In genomic region chr15:92069308-92070244, GRCh38 we compare ENCODE assay signal across 9 cellular contexts.
DNase-seq lines count a peak whose midpoint lies in the region; ATAC-seq, FAIRE-seq and TF ChIP-seq lines count a peak whose summit lies in the region.
"Had no signal": no experiment of that assay in that cellular context is flagged by ENCODE, and none has a peak within 500 bp of the region (broad histone marks: within the 10 kb centered on the region; RNA-seq: fewer than 3 reads in every experiment).

No MANE protein-coding gene starts in this region.

- H4K20me1 ChIP-seq in HepG2 (ENCODE audit: insufficient read depth, low read length), result no peaks in the 10 kb centered on the region

- TF ChIP-seq POLR2A in HepG2 (IDR thresholded peaks at IDR 0.05; ENCODE audit: insufficient read depth in 1 of 2, low read depth in 2 of 2, low read length in 2 of 2), result no peak

- H3K4me3 ChIP-seq in liver (ENCODE audit: low read depth in 1 of 3, low read length in 3 of 3) (no peak overlapping the region), HepG2 (replicated peaks in 1 of 3; ENCODE audit: insufficient read depth in 1 of 3, low read depth in 2 of 3, low read length in 3 of 3) (no peak overlapping the region), heart right ventricle (peak overlapping the region in 8 of 10 donors; percentile 9 to 39 (median 30))

- no peak for TF ChIP-seq EP300 in HepG2 (IDR thresholded peaks at IDR 0.05; ENCODE audit: low read depth in 2 of 2, low read length in 2 of 2)
- no peak for TF ChIP-seq EP300 in HepG2 (CRISPR knock-in tag; IDR thresholded peaks at IDR 0.05; ENCODE audit: borderline replicate concordance)

- H3K9me3 ChIP-seq in liver (ENCODE audit: control insufficient read depth in 4 of 4, low read length in 3 of 4), result no peaks in the 10 kb centered on the region
- H3K9me3 ChIP-seq in HepG2 (ENCODE audit: low read length), result no peaks in the 10 kb centered on the region
- H3K9me3 ChIP-seq in heart right ventricle, result peaks cover 0 to 2% (median 0%) of the 10 kb centered on the region in 11 donors

- peak overlapping the region; percentile 17 for H3K27ac Mint-ChIP-seq in activated T-cell treated with anti-CD3 and anti-CD28 coated beads, Interleukin-2, amount 50 U/mL, for 72 hours

- CTCF ChIA-PET in HepG2 (lab: Yijun Ruan, JAX; ENCODE audit: low intra/inter-chr PET ratio, low total read pairs), result no interaction called here

- TF ChIP-seq RAD21 in liver (IDR thresholded peaks at IDR 0.05) (no peak), HepG2 (CRISPR knock-in tag; IDR thresholded peaks at IDR 0.05) (no peak)

- DNase-seq in HepG2 (ENCODE audit: low spot score), result no peak
- peak; percentile 88 for DNase-seq in MV-4-11 (lab: John Stamatoyannopoulos, UW)
- DNase-seq in activated T-cell treated with anti-CD3 and anti-CD28 coated beads, Interleukin-2, amount 50 U/mL, for 72 hours, result peak; percentile 43 to 58
- peak in 1 of 2 donors; percentile 68 for DNase-seq in heart right ventricle
- peak in 3 of 4 experiments; percentile 12 to 40 (median 21) for DNase-seq in stimulated activated CD4-positive, alpha-beta T cell treated with anti-CD3 and anti-CD28 coated beads, Interleukin-1b, Interleukin-23, amount 100 ng/mL, for 24 hours (ENCODE audit: low read depth in 4 of 4, low spot score in 1 of 4)
- DNase-seq in GF-D8 (lab: John Stamatoyannopoulos, UW), result no peak
- no peak for DNase-seq in NCI-H526 treated with DMSO at 0.1 percent for 48 hours (lab: John Stamatoyannopoulos, UW)

- peak overlapping the region in 1 of 2 donors; percentile 4 for H3K27ac ChIP-seq in liver (ENCODE audit: low read depth in 1 of 2, low read length in 2 of 2)
- H3K27ac ChIP-seq in HepG2 (ENCODE audit: extremely low read length, insufficient read depth, low read length), result no peak overlapping the region
- H3K27ac ChIP-seq in heart right ventricle, result peak overlapping the region in 9 of 10 donors; percentile 29 to 81 (median 72)

- H3K9ac ChIP-seq in liver (ENCODE audit: low read depth in 1 of 2, low read length in 2 of 2) (no peak overlapping the region), HepG2 (ENCODE audit: insufficient read depth, low read depth, low read length) (no peak overlapping the region)

- H3K4me1 ChIP-seq in liver (ENCODE audit: control insufficient read depth in 4 of 4, insufficient read depth in 4 of 4, low read length in 3 of 4), result peaks cover 0 to 7% (median 0%) of the 10 kb centered on the region in 4 donors
- H3K4me1 ChIP-seq in HepG2 (ENCODE audit: insufficient read depth, low read length), result no peaks in the 10 kb centered on the region
- H3K4me1 ChIP-seq in heart right ventricle, result peaks cover 8 to 70% (median 66%) of the 10 kb centered on the region in 9 donors

- no peak overlapping the region for H2AFZ ChIP-seq in HepG2 (ENCODE audit: low read length)

- in situ Hi-C loops in HepG2 (cut with HindIII; ENCODE audit: extremely low pct_ligation_motif_present, low pct_unique_long_range_greater_than_20kb), result no loop called here

- no peak for ATAC-seq in HepG2
- ATAC-seq in activated T-cell treated with anti-CD3 and anti-CD28 coated beads, Interleukin-2, amount 50 U/mL, for 72 hours (replicated peaks in 1 of 2), result peak; percentile 87 to 92
- peak; percentile 65 to 92 (median 82) for ATAC-seq in heart right ventricle

- H3K4me2 ChIP-seq in HepG2 (ENCODE audit: low read depth, low read length), result no peak overlapping the region

- 62% methylated on average over 20 of the region's 20 CpGs for WGBS in liver
- 20% methylated on average over 19 of the region's 20 CpGs for WGBS in HepG2 (ENCODE audit: low lambda C conversion rate)
- WGBS in heart right ventricle, 2 donors, result 45 to 64% methylated on average over 20 of the region's 20 CpGs

- intact Hi-C loops in HepG2 (cut with micrococcal nuclease; ENCODE audit: unreplicated experiment), result no loop called here
- intact Hi-C loops in heart right ventricle (cut with DNase I), result loop anchor here in 8 of 10 donors (2.0 to 10.0 kb wide), 8 partner anchors 95 to 365 kb away; no protein-coding TSS in a partner anchor

- no peaks in the 10 kb centered on the region for H3K9me3 Mint-ChIP-seq in activated T-cell treated with anti-CD3 and anti-CD28 coated beads, Interleukin-2, amount 50 U/mL, for 72 hours
- H3K9me3 Mint-ChIP-seq: brain had no signal

- H3K36me3 ChIP-seq in liver (ENCODE audit: control insufficient read depth in 4 of 4, insufficient read depth in 3 of 4, low read depth in 1 of 4, low read length in 3 of 4) (no peaks in the 10 kb centered on the region), HepG2 (replicated peaks in 1 of 2; ENCODE audit: control insufficient read depth in 1 of 2, insufficient read depth in 2 of 2, low read length in 2 of 2) (no peaks in the 10 kb centered on the region), heart right ventricle (no peaks in the 10 kb centered on the region)

- H3K36me3 Mint-ChIP-seq in activated T-cell treated with anti-CD3 and anti-CD28 coated beads, Interleukin-2, amount 50 U/mL, for 72 hours (ENCODE audit: insufficient read depth in 2 of 2), result no peaks in the 10 kb centered on the region
- H3K36me3 Mint-ChIP-seq: brain had no signal

- H3K4me3 Mint-ChIP-seq in activated T-cell treated with anti-CD3 and anti-CD28 coated beads, Interleukin-2, amount 50 U/mL, for 72 hours, result peak overlapping the region; percentile 62 to 70
- H3K4me3 Mint-ChIP-seq: brain had no signal

- no peaks in the 10 kb centered on the region for H3K27me3 Mint-ChIP-seq in activated T-cell treated with anti-CD3 and anti-CD28 coated beads, Interleukin-2, amount 50 U/mL, for 72 hours (ENCODE audit: low read depth)
- H3K27me3 Mint-ChIP-seq: brain had no signal

- POLR2A ChIA-PET in HepG2 (lab: Yijun Ruan, JAX), result no interaction called here

- FAIRE-seq in HepG2 (lab: Jason Lieb, UNC), result no peak

- H3K27me3 ChIP-seq in liver (ENCODE audit: control insufficient read depth in 4 of 4, insufficient read depth in 4 of 4, low read length in 3 of 4) (no peaks in the 10 kb centered on the region), HepG2 (ENCODE audit: control insufficient read depth in 1 of 2, insufficient read depth in 2 of 2, low read length in 2 of 2) (peaks cover 0 to 7% of the 10 kb centered on the region in 2 experiments; a peak in 2 of 5 replicates), heart right ventricle (no peaks in the 10 kb centered on the region)

- peaks cover 43% of the 10 kb centered on the region for H3K4me1 Mint-ChIP-seq in activated T-cell treated with anti-CD3 and anti-CD28 coated beads, Interleukin-2, amount 50 U/mL, for 72 hours (ENCODE audit: low read depth)

- TF ChIP-seq CTCF in liver (IDR thresholded peaks at IDR 0.05; ENCODE audit: low read depth, low read length, missing input control) (no peak), HepG2 (CRISPR knock-in tag; IDR thresholded peaks at IDR 0.05) (no peak), heart right ventricle (IDR thresholded peaks at IDR 0.05) (no peak)

- no TSS peak for BruUV-seq in HepG2 (replicated peaks; lab: Mats Ljungman, UMichigan)

- no peaks in the 10 kb centered on the region for H3K79me2 ChIP-seq in HepG2 (ENCODE audit: insufficient read depth, low read length)

TF ChIP-seq in liver, 16 proteins besides CTCF, POLR2A, EP300 and RAD21:
- no peak for TF ChIP-seq FOXA2 (IDR thresholded peaks at IDR 0.05)
- no peak for TF ChIP-seq YY1 (IDR thresholded peaks at IDR 0.05)
- peak; percentile 74 to 79 for TF ChIP-seq JUND (IDR thresholded peaks at IDR 0.05)
- no peak for TF ChIP-seq ZBTB33 (IDR thresholded peaks at IDR 0.05)
TF ChIP-seq in liver: peak in this region for 1.

TF ChIP-seq in HepG2, 621 proteins besides CTCF, POLR2A, EP300 and RAD21 (continues in another document):
- no peak for TF ChIP-seq SP4 (CRISPR knock-in tag; IDR thresholded peaks at IDR 0.05)
- no peak for TF ChIP-seq ZNF761 (CRISPR knock-in tag; conservative IDR thresholded peaks at IDR 0.05)
- no peak for TF ChIP-seq ZNF484 (CRISPR knock-in tag; IDR thresholded peaks at IDR 0.05; ENCODE audit: borderline replicate concordance, low read depth)
- TF ChIP-seq ZHX1 (CRISPR knock-in tag; IDR thresholded peaks at IDR 0.05; ENCODE audit: low read depth), result no peak
- TF ChIP-seq ZNF782 (CRISPR knock-in tag; IDR thresholded peaks at IDR 0.05; ENCODE audit: borderline replicate concordance), result no peak
- no peak for TF ChIP-seq SNRNP70 (IDR thresholded peaks at IDR 0.05; ENCODE audit: low read depth, low read length)
- no peak for TF ChIP-seq PTBP1 (IDR thresholded peaks at IDR 0.05; ENCODE audit: low read depth, low read length, poor library complexity, severe bottlenecking)
- no peak for TF ChIP-seq FOXK1 (CRISPR knock-in tag; IDR thresholded peaks at IDR 0.05; ENCODE audit: borderline replicate concordance, low read depth)

Comparison
In these comparisons a context has a peak if more than half of its experiments do, and no peak if none do; other contexts are left out.
1. H3K4me3 ChIP-seq: peak in heart right ventricle (8 of 10); none in liver (0 of 3) and HepG2 (0 of 3).
2. DNase-seq: peak in MV-4-11 (single experiment), activated T-cell treated with anti-CD3 and anti-CD28 coated beads, Interleukin-2, amount 50 U/mL, for 72 hours (2 of 2) and stimulated activated CD4-positive, alpha-beta T cell treated with anti-CD3 and anti-CD28 coated beads, Interleukin-1b, Interleukin-23, amount 100 ng/mL, for 24 hours (3 of 4); none in HepG2 (single experiment), GF-D8 (single experiment) and NCI-H526 treated with DMSO at 0.1 percent for 48 hours (single experiment).